8 cellular contexts compared by ENCODE assay signal in the genomic region with DNA sequence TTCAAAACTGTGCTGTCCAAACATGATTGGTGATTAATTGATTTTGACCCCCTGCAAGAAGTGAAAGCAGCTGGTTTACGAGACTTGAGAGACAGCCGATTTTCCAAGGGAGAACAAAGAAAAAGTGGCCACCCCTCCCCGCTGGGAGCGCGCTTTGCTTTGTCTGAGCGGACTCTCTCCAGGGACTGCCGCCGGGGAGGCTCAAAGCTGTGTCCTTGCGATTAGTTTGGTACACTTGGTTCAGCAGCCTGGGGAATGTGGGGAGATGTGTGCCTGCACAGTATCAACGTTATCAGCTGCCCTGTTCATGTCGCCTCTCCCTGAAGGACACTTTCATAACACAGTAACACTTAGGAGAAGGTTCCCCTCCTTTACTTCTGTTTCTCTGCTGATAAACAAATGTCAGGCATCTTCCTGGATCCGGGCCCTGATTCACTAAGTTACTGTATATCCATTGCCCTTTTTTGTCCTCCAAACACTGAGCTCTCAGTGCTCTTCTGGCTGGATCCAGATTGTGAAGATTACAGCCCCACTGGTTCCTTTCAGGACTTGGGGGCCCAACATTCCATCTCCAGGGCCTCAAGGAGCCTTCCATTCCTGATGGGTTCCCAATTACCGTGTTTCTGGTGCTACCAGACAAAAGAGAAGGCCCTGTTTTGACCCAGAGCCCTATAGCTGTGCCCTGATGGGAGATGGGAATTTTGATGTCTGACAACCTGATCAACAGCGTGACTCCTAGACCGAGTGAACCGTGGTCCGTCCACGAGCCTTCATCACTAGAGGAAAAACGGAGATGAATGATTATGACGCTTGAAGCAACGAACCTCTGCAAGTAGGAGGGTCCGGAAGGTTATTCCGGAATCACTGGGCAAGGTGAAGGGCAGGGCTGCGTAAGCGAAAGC. TPM values are rescaled to one million over a fixed set of nuclear protein-coding genes. Genes with fewer than 3 reads are reported as not detected.
DNase-seq lines count a peak whose midpoint lies in the region; ATAC-seq and TF ChIP-seq lines count a peak whose summit lies in the region.

No MANE protein-coding gene starts in this region.

- no peak for TF ChIP-seq POLR2A in spleen (IDR thresholded peaks at IDR 0.05)

- H3K27ac ChIP-seq in layer of hippocampus (ENCODE audit: low read depth, low read length) (peak overlapping the region; percentile 96), spleen (peak overlapping the region; percentile 85 to 99 (median 94))

- WGBS in spleen, 5 donors = 44 to 60% (median 49%) methylated on average over 25 of the region's 25 CpGs

- H3K9me3 ChIP-seq in spleen = no peaks in the 10 kb centered on the region

- intact Hi-C loops in spleen (cut with DNase I; ENCODE audit: low total_unique reads) = no loop called here

- no peak for ATAC-seq in HG02970 (IDR thresholded peaks at IDR 0.05; ENCODE audit: low FRiP score, unreplicated experiment)
- ATAC-seq in HG02973 (IDR thresholded peaks at IDR 0.05; ENCODE audit: unreplicated experiment) = no peak

- H3K4me1 ChIP-seq in spleen = peaks cover 4 to 58% (median 31%) of the 10 kb centered on the region in 6 donors

- H3K36me3 ChIP-seq in H7 (replicated peaks; ENCODE audit: control insufficient read depth, insufficient read depth, low read length) (no peaks in the 10 kb centered on the region), spleen (no peaks in the 10 kb centered on the region)

- in situ Hi-C loops in astrocyte of the spinal cord (cut with HindIII; ENCODE audit: low sequenced_read_pairs) = no loop called here

- TF ChIP-seq CTCF in astrocyte of the spinal cord (IDR thresholded peaks at IDR 0.05; ENCODE audit: low read depth, low read length) (peak; percentile 36), spleen (IDR thresholded peaks at IDR 0.05 in 8 of 11, conservative IDR thresholded peaks at IDR 0.05 in 3 of 11) (peak in 2 of 11 experiments; percentile 8 to 19)

- H3K4me3 ChIP-seq in H7 (ENCODE audit: insufficient read depth, low read depth, low read length) (no peak overlapping the region), astrocyte of the spinal cord (ENCODE audit: low read depth, low read length) (peak overlapping the region; percentile 8), spleen (peak overlapping the region in 5 of 8 donors; percentile 57 to 76 (median 61))

- no peaks in the 10 kb centered on the region for H3K27me3 ChIP-seq in H7 (ENCODE audit: control insufficient read depth, insufficient read depth, low read length)
- H3K27me3 ChIP-seq in layer of hippocampus (ENCODE audit: control insufficient read depth, insufficient read depth, low read length) = no peaks in the 10 kb centered on the region
- H3K27me3 ChIP-seq in spleen (replicated peaks in 1 of 7) = no peaks in the 10 kb centered on the region

- DNase-seq in H7 (peak; percentile 69), NCI-H345 (lab: John Stamatoyannopoulos, UW) (peak; percentile 45), astrocyte of the spinal cord (ENCODE audit: low read depth, low spot score) (peak; percentile 61), spleen (peak; percentile 82)
- no peak for DNase-seq in activated CD8-positive, alpha-beta memory T cell treated with anti-CD3 and anti-CD28 coated beads, Interleukin-2, amount 50 U/mL, for 48 hours

RNA-seq across cellular contexts. Expression of gene TUBA1C, which starts 31.7 kb away (rescaled TPM):
- 1,301 and 1,698 TPM in 2 replicates for total RNA-seq in H7 (2014; rRNA removed; shearing (Covaris generic))
- total RNA-seq in spleen = 10 to 100 TPM; 36.3 to 71.7 (median 57.4) TPM
- 10 to 100 TPM; 44.0 to 89.6 (median 82.0) TPM for polyA plus RNA-seq in spleen

RNA-seq across cellular contexts. Expression of gene TUBA1A, which starts 44.3 kb away (rescaled TPM):
- 268 and 321 TPM in 2 replicates for total RNA-seq in H7 (2014; rRNA removed; shearing (Covaris generic))
- 100 to 1,000 TPM in 2 of 7 donors, 10 to 100 TPM in 5; 47.2 to 120 (median 71.7) TPM for total RNA-seq in spleen
- polyA plus RNA-seq in spleen = 10 to 100 TPM; 52.0 to 68.5 (median 66.4) TPM

Comparison
In these comparisons a context has a peak if more than half of its experiments do, and no peak if none do; other contexts are left out.
1. RNA of gene TUBA1C, which starts 31.7 kb away (total RNA-seq): 1,301 to 1,698 TPM in H7; 36.3 to 71.7 TPM in spleen; every median in the first group is over 10 times any median in the second.